Comparison of ENCODE assay signal across 1 cellular context in genomic region chr10:17607603-17608332, GRCh38.
TF ChIP-seq lines count a peak whose summit lies in the region.

No MANE protein-coding gene starts in this region.

TF ChIP-seq in GM23338, 12 proteins besides CTCF, POLR2A, EP300 and RAD21 (continued from another document):
- no peak for TF ChIP-seq ZNF462 (CRISPR knock-in tag; IDR thresholded peaks at IDR 0.05)
- no peak for TF ChIP-seq STAT1 (IDR thresholded peaks at IDR 0.05; ENCODE audit: unreplicated experiment)
- no peak for TF ChIP-seq JUNB (IDR thresholded peaks at IDR 0.05; ENCODE audit: unreplicated experiment)
- no peak for TF ChIP-seq ZNF331 (CRISPR knock-in tag; IDR thresholded peaks at IDR 0.05; ENCODE audit: low read depth)
- no peak for TF ChIP-seq POLR2AphosphoS5 (IDR thresholded peaks at IDR 0.05; ENCODE audit: low read depth)
